In genomic region chr6:149480502-149481280, GRCh38 we compare ENCODE assay signal across 12 cellular contexts. TPM values are rescaled to one million over a fixed set of nuclear protein-coding genes. Genes with fewer than 3 reads are reported as not detected.
DNase-seq lines count a peak whose midpoint lies in the region; ATAC-seq lines count a peak whose summit lies in the region.
"Had no signal": no experiment of that assay in that cellular context is flagged by ENCODE, and none has a peak within 500 bp of the region (broad histone marks: within the 10 kb centered on the region; RNA-seq: fewer than 3 reads in every experiment).

No MANE protein-coding gene starts in this region.

- no peaks in the 10 kb centered on the region for H3K9me3 Mint-ChIP-seq in activated CD4-positive, alpha-beta T cell treated with anti-CD3 and anti-CD28 coated beads for 36 hours (ENCODE audit: low read depth)
- no peaks in the 10 kb centered on the region for H3K9me3 Mint-ChIP-seq in immature natural killer cell

- no peaks in the 10 kb centered on the region for H3K27me3 Mint-ChIP-seq in activated CD4-positive, alpha-beta T cell treated with anti-CD3 and anti-CD28 coated beads for 36 hours
- H3K27me3 Mint-ChIP-seq in immature natural killer cell (ENCODE audit: low read depth in 3 of 3): peaks cover 3 to 15% (median 4%) of the 10 kb centered on the region in 3 donors

- intact Hi-C loops in activated CD4-positive, alpha-beta T cell treated with anti-CD3 and anti-CD28 coated beads for 36 hours (cut with DNase I, micrococcal nuclease): no loop called here

- H3K27ac Mint-ChIP-seq in activated CD4-positive, alpha-beta T cell treated with anti-CD3 and anti-CD28 coated beads for 36 hours: peak overlapping the region; percentile 99
- peak overlapping the region in 1 of 6 donors; percentile 75 for H3K27ac Mint-ChIP-seq in immature natural killer cell
- H3K27ac Mint-ChIP-seq: progenitor cell of endocrine pancreas had no signal

- ATAC-seq in activated CD4-positive, alpha-beta T cell treated with anti-CD3 and anti-CD28 coated beads for 36 hours: no peak

- DNase-seq in activated CD4-positive, alpha-beta T cell treated with anti-CD3 and anti-CD28 coated beads for 36 hours: peak; percentile 65
- DNase-seq in activated CD4-positive, alpha-beta T cell treated with anti-CD3 and anti-CD28 coated beads for 1 hour: no peak
- peak; percentile 72 for DNase-seq in activated CD8-positive, alpha-beta memory T cell treated with anti-CD3 and anti-CD28 coated beads for 24 hours
- no peak for DNase-seq in immature natural killer cell
- DNase-seq in HPDE6-E6E7 (ENCODE audit: extremely low spot score): no peak
- no peak for DNase-seq in occipital lobe (lab: John Stamatoyannopoulos, UW)
- DNase-seq in NCI-H446 (lab: John Stamatoyannopoulos, UW): no peak
- DNase-seq: SK-N-SH had no signal

- peaks cover 70% of the 10 kb centered on the region for H3K36me3 Mint-ChIP-seq in activated CD4-positive, alpha-beta T cell treated with anti-CD3 and anti-CD28 coated beads for 36 hours (ENCODE audit: low read depth)
- H3K36me3 Mint-ChIP-seq in immature natural killer cell: no peaks in the 10 kb centered on the region

- H3K4me1 Mint-ChIP-seq in activated CD4-positive, alpha-beta T cell treated with anti-CD3 and anti-CD28 coated beads for 36 hours: peaks cover 63% of the 10 kb centered on the region
- H3K4me1 Mint-ChIP-seq in immature natural killer cell: peaks cover 28 to 42% of the 10 kb centered on the region in 2 donors

- CTCF ChIA-PET in activated CD4-positive, alpha-beta T cell treated with anti-CD3 and anti-CD28 coated beads for 36 hours (lab: Charles Lee): interaction anchor here (1.4 to 2.3 kb wide), 2 partner anchors 15 to 36 kb away, joined by 4 to 23 read pairs; no protein-coding TSS in a partner anchor

- peak overlapping the region; percentile 92 for H3K4me3 Mint-ChIP-seq in activated CD4-positive, alpha-beta T cell treated with anti-CD3 and anti-CD28 coated beads for 36 hours
- peak overlapping the region; percentile 12 to 80 (median 39) for H3K4me3 Mint-ChIP-seq in immature natural killer cell

- peak overlapping the region; percentile 68 for H3K27ac ChIP-seq in temporal lobe (ENCODE audit: low read depth, low read length)

- POLR2A ChIA-PET in activated CD4-positive, alpha-beta T cell treated with anti-CD3 and anti-CD28 coated beads for 36 hours (lab: Charles Lee): interaction anchor here (1.9 kb wide), 1 partner anchor 28 kb away, joined by 7 read pairs; no protein-coding TSS in a partner anchor

RNA-seq across cellular contexts. Expression of gene ZC3H12D, which starts 4.1 kb away (rescaled TPM):
- total RNA-seq in activated CD4-positive, alpha-beta T cell treated with anti-CD3 and anti-CD28 coated beads for 36 hours: 10 to 100 TPM; 72.2 to 89.9 TPM
- not detected for polyA plus RNA-seq in immature natural killer cell
- total RNA-seq in temporal lobe (0.74 TPM), occipital lobe (1.1 TPM)
- total RNA-seq: HT-29, kidney epithelial cell had no signal

Comparison
In these comparisons a context has a peak if more than half of its experiments do, and no peak if none do; other contexts are left out.
1. DNase-seq: peak in activated CD4-positive, alpha-beta T cell treated with anti-CD3 and anti-CD28 coated beads for 36 hours (single experiment) and activated CD8-positive, alpha-beta memory T cell treated with anti-CD3 and anti-CD28 coated beads for 24 hours (single experiment); none in activated CD4-positive, alpha-beta T cell treated with anti-CD3 and anti-CD28 coated beads for 1 hour (single experiment), immature natural killer cell (0 of 3), HPDE6-E6E7 (single experiment), occipital lobe (single experiment) and NCI-H446 (0 of 2).
2. RNA of gene ZC3H12D, which starts 4.1 kb away (total RNA-seq): 72.2 to 89.9 TPM in activated CD4-positive, alpha-beta T cell treated with anti-CD3 and anti-CD28 coated beads for 36 hours; 1.1 TPM in occipital lobe (single experiment) and 0.74 TPM in temporal lobe (single experiment); every median in the first group is over 10 times any median in the second.